25 cellular contexts compared by ENCODE assay signal in the genomic region with DNA sequence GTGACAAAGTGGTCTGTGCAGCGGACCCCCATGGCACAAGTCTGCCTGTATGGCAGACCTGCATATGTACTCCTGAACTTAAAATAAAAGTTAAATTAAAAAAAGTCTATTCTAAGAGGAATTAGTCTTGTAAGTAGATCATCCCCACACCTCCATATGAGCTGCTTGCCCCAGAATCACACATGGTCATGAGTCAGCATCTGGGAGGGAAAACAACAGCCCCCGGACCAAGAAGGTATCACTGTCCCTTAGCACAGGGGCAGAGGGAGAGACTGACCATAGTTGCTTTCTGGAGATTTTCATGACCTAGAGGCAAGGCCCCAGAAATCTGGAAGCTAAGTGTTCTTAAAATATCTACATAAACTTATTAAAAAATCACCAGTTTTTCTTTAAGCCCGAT.
"Had no signal": no experiment of that assay in that cellular context is flagged by ENCODE, and none has a peak within 500 bp of the region (broad histone marks: within the 10 kb centered on the region; RNA-seq: fewer than 3 reads in every experiment).

No MANE protein-coding gene starts in this region.

- ATAC-seq: esophagus mucosa; gastroesophageal sphincter; left cardiac atrium; natural killer cell treated with Interleukin-12 subunit alpha and Interleukin-12 subunit beta and Interleukin-15 and Interleukin-18, amount 100 ng/mL, for 72 hours; sciatic nerve; stimulated activated naive B cell treated with anti-CD40 and anti-IgM and Interleukin-4, amounts not matched to agents 10 μg/mL and 1 μg/mL and 100 μg/mL, for 72 hours had no signal

- H2AFZ ChIP-seq: neural progenitor cell had no signal

- H3K9me3 ChIP-seq: gastroesophageal sphincter, left ventricle myocardium inferior, stomach, thoracic aorta, transverse colon had no signal

- DNase-seq: cortex of kidney; dorsolateral prefrontal cortex; effector CD8-positive, alpha-beta T cell; glutamatergic neuron; kidney; left cardiac atrium; left ventricle myocardium inferior; mesenchymal stem cell; midbrain; occipital lobe; stimulated activated CD4-positive, alpha-beta T cell treated with anti-CD3 and anti-CD28 coated beads, Interleukin-2, amount 100 ng/mL, for 24 hours; stimulated activated CD4-positive, alpha-beta T cell treated with anti-CD3 and anti-CD28 coated beads, Interleukin-4, amount 100 ng/mL, for 4 hours; stimulated activated naive B cell treated with anti-CD40 and anti-IgM and Interleukin-4, amounts not matched to agents 10 μg/mL and 1 μg/mL and 100 μg/mL, for 72 hours; stomach; substantia nigra; transverse colon had no signal

- H3K9me3 Mint-ChIP-seq: natural killer cell treated with Interleukin-12 subunit alpha and Interleukin-12 subunit beta and Interleukin-15 and Interleukin-18, amount 100 ng/mL, for 72 hours; neural progenitor cell; stimulated activated naive B cell treated with anti-CD40 and anti-IgM and Interleukin-4, amounts not matched to agents 10 μg/mL and 1 μg/mL and 100 μg/mL, for 72 hours had no signal

- H3K27me3 Mint-ChIP-seq: stimulated activated naive B cell treated with anti-CD40 and anti-IgM and Interleukin-4, amounts not matched to agents 10 μg/mL and 1 μg/mL and 100 μg/mL, for 72 hours had no signal

- H3K36me3 Mint-ChIP-seq: natural killer cell treated with Interleukin-12 subunit alpha and Interleukin-12 subunit beta and Interleukin-15 and Interleukin-18, amount 100 ng/mL, for 72 hours; neural progenitor cell; stimulated activated naive B cell treated with anti-CD40 and anti-IgM and Interleukin-4, amounts not matched to agents 10 μg/mL and 1 μg/mL and 100 μg/mL, for 72 hours had no signal

- H3K4me3 ChIP-seq: dorsolateral prefrontal cortex, gastroesophageal sphincter, left ventricle myocardium inferior, lung, neural progenitor cell, skin epidermis, stomach, thoracic aorta, transverse colon had no signal

- H3K36me3 ChIP-seq: gastroesophageal sphincter, left ventricle myocardium inferior, neural progenitor cell, stomach, thoracic aorta, transverse colon had no signal

- H3K27ac ChIP-seq: gastroesophageal sphincter, neural progenitor cell, skin epidermis, thoracic aorta had no signal

- FAIRE-seq: endometrium, kidney had no signal

- H3K27me3 ChIP-seq: dorsolateral prefrontal cortex, gastroesophageal sphincter, neural progenitor cell, stomach, transverse colon had no signal

- H3K27ac Mint-ChIP-seq: natural killer cell treated with Interleukin-12 subunit alpha and Interleukin-12 subunit beta and Interleukin-15 and Interleukin-18, amount 100 ng/mL, for 72 hours; neural progenitor cell; stimulated activated naive B cell treated with anti-CD40 and anti-IgM and Interleukin-4, amounts not matched to agents 10 μg/mL and 1 μg/mL and 100 μg/mL, for 72 hours had no signal

- H3K4me1 ChIP-seq: neural progenitor cell had no signal

- H3K4me2 ChIP-seq: neural progenitor cell had no signal

- H3K4me3 Mint-ChIP-seq: natural killer cell treated with Interleukin-12 subunit alpha and Interleukin-12 subunit beta and Interleukin-15 and Interleukin-18, amount 100 ng/mL, for 72 hours; neural progenitor cell; stimulated activated naive B cell treated with anti-CD40 and anti-IgM and Interleukin-4, amounts not matched to agents 10 μg/mL and 1 μg/mL and 100 μg/mL, for 72 hours had no signal

- H3K9ac ChIP-seq: neural progenitor cell had no signal
